8 cellular contexts compared by ENCODE assay signal in genomic region chr22:49052023-49052538, GRCh38.
DNase-seq lines count a peak whose midpoint lies in the region; ATAC-seq, FAIRE-seq and TF ChIP-seq lines count a peak whose summit lies in the region.

No MANE protein-coding gene starts in this region.

- intact Hi-C loops in activated CD4-positive, alpha-beta T cell treated with anti-CD3 and anti-CD28 coated beads for 36 hours (cut with DNase I, micrococcal nuclease) = no loop called here
- intact Hi-C loops in sigmoid colon (cut with DNase I) = no loop called here

- TF ChIP-seq RAD21 in SK-N-SH (IDR thresholded peaks at IDR 0.05; ENCODE audit: low read length) = no peak

- H3K27me3 ChIP-seq in sigmoid colon (peaks cover 0 to 16% (median 0%) of the 10 kb centered on the region in 3 donors), SK-N-SH (ENCODE audit: insufficient read depth) (no peaks in the 10 kb centered on the region; the same call in 1 of the 2 replicates)

- no peak for FAIRE-seq in HTR-8/SVneo (lab: Jason Lieb, UNC)

- CTCF ChIA-PET in activated CD4-positive, alpha-beta T cell treated with anti-CD3 and anti-CD28 coated beads for 36 hours (lab: Charles Lee) = no interaction called here
- CTCF ChIA-PET in SK-N-SH (lab: Yijun Ruan, JAX) = interaction anchor here (1.1 kb wide), 1 partner anchor 10 kb away, joined by 3 read pairs; no protein-coding TSS in a partner anchor

- WGBS in sigmoid colon, 2 donors = 50 to 62% methylated on average over 36 of the region's 36 CpGs
- WGBS in SK-N-SH (ENCODE audit: low lambda C conversion rate) = 31% methylated on average over 26 of the region's 36 CpGs

- peaks cover 3% of the 10 kb centered on the region for H3K27me3 Mint-ChIP-seq in activated CD4-positive, alpha-beta T cell treated with anti-CD3 and anti-CD28 coated beads for 36 hours

- DNase-seq in AG10803 (ENCODE audit: low read depth) (no peak), sigmoid colon (no peak), LoVo (ENCODE audit: low spot score) (no peak), SK-N-SH (no peak), HTR-8/SVneo (ENCODE audit: insufficient read length, low spot score) (no peak)
- peak; percentile 41 for DNase-seq in activated CD4-positive, alpha-beta T cell treated with anti-CD3 and anti-CD28 coated beads for 36 hours

- no peaks in the 10 kb centered on the region for H3K36me3 ChIP-seq in sigmoid colon
- H3K36me3 ChIP-seq in SK-N-SH (replicated peaks in 1 of 2; ENCODE audit: control insufficient read depth in 1 of 2, insufficient read depth in 2 of 2, low read length in 1 of 2) = no peaks in the 10 kb centered on the region

- peak; percentile 71 for ATAC-seq in activated CD4-positive, alpha-beta T cell treated with anti-CD3 and anti-CD28 coated beads for 36 hours
- ATAC-seq in esophagus mucosa (peak; percentile 52), HG02852 (IDR thresholded peaks at IDR 0.05; ENCODE audit: unreplicated experiment) (no peak)

- POLR2A ChIA-PET in activated CD4-positive, alpha-beta T cell treated with anti-CD3 and anti-CD28 coated beads for 36 hours (lab: Charles Lee) = no interaction called here
- POLR2A ChIA-PET in SK-N-SH (lab: Yijun Ruan, JAX) = no interaction called here

- H3K9me2 ChIP-seq in SK-N-SH = no peaks in the 10 kb centered on the region

- no peak overlapping the region for H2AFZ ChIP-seq in SK-N-SH (ENCODE audit: low read depth)

- no peaks in the 10 kb centered on the region for H3K79me2 ChIP-seq in SK-N-SH (ENCODE audit: insufficient read depth)

- H3K4me3 ChIP-seq in AG10803 (ENCODE audit: low read length) (peak overlapping the region; percentile 41), sigmoid colon (peak overlapping the region; percentile 21 to 42 (median 39)), SK-N-SH (ENCODE audit: low read depth in 2 of 2, low read length in 1 of 2) (no peak overlapping the region)

- H3F3A ChIP-seq in SK-N-SH (replicated peaks; ENCODE audit: insufficient read depth) = no peaks in the 10 kb centered on the region

- TF ChIP-seq EP300 in sigmoid colon (IDR thresholded peaks at IDR 0.05) = no peak
- no peak for TF ChIP-seq EP300 in SK-N-SH (IDR thresholded peaks at IDR 0.05; ENCODE audit: borderline replicate concordance in 1 of 2, low read depth in 1 of 2, low read length in 1 of 2)

- H3K27ac Mint-ChIP-seq in activated CD4-positive, alpha-beta T cell treated with anti-CD3 and anti-CD28 coated beads for 36 hours = no peak overlapping the region

- H3K4me1 ChIP-seq in sigmoid colon (no peaks in the 10 kb centered on the region), SK-N-SH (ENCODE audit: control insufficient read depth in 1 of 2, insufficient read depth in 2 of 2, low read depth in 1 of 2, low read length in 1 of 2) (peaks cover 0 to 4% of the 10 kb centered on the region in 2 experiments; a peak in 1 of 4 replicates)

- no peak for TF ChIP-seq POLR2A in sigmoid colon (IDR thresholded peaks at IDR 0.05)

- H3K9me3 Mint-ChIP-seq in activated CD4-positive, alpha-beta T cell treated with anti-CD3 and anti-CD28 coated beads for 36 hours (ENCODE audit: low read depth) = no peaks in the 10 kb centered on the region

- H3K4me1 Mint-ChIP-seq in activated CD4-positive, alpha-beta T cell treated with anti-CD3 and anti-CD28 coated beads for 36 hours = no peaks in the 10 kb centered on the region

- H3K36me3 Mint-ChIP-seq in activated CD4-positive, alpha-beta T cell treated with anti-CD3 and anti-CD28 coated beads for 36 hours (ENCODE audit: low read depth) = no peaks in the 10 kb centered on the region

- no peaks in the 10 kb centered on the region for H4K20me1 ChIP-seq in SK-N-SH (ENCODE audit: insufficient read depth)

- TF ChIP-seq CTCF in AG10803 (conservative IDR thresholded peaks at IDR 0.05; ENCODE audit: low read length) = no peak
- no peak for TF ChIP-seq CTCF in sigmoid colon (IDR thresholded peaks at IDR 0.05)
- TF ChIP-seq CTCF in SK-N-SH (IDR thresholded peaks at IDR 0.05) = no peak

- H3K4me3 Mint-ChIP-seq in activated CD4-positive, alpha-beta T cell treated with anti-CD3 and anti-CD28 coated beads for 36 hours = peak overlapping the region; percentile 58

- H3K9ac ChIP-seq in SK-N-SH = no peak overlapping the region

- H3K9me3 ChIP-seq in sigmoid colon (no peaks in the 10 kb centered on the region), SK-N-SH (no peaks in the 10 kb centered on the region)

- no peak overlapping the region for H3K4me2 ChIP-seq in SK-N-SH

- H3K27ac ChIP-seq in sigmoid colon = no peak overlapping the region
- no peak overlapping the region for H3K27ac ChIP-seq in SK-N-SH (ENCODE audit: low read depth in 2 of 2, low read length in 1 of 2)

TF ChIP-seq in SK-N-SH, 30 proteins besides CTCF, POLR2A, EP300 and RAD21:
- TF ChIP-seq EZH2phosphoT487 (IDR thresholded peaks at IDR 0.05; ENCODE audit: borderline replicate concordance, low read depth) = no peak
- TF ChIP-seq SMC3 (IDR thresholded peaks at IDR 0.05; ENCODE audit: low read depth, low read length) = no peak
- TF ChIP-seq POLR2AphosphoS5 (IDR thresholded peaks at IDR 0.05; ENCODE audit: low read depth, low read length) = no peak
- no peak for TF ChIP-seq TCF12 (IDR thresholded peaks at IDR 0.05)
- no peak for TF ChIP-seq SIN3A (IDR thresholded peaks at IDR 0.05; ENCODE audit: borderline replicate concordance, low read depth, low read length)
- no peak for TF ChIP-seq ZBTB33 (IDR thresholded peaks at IDR 0.05; ENCODE audit: borderline replicate concordance, low read depth)
- no peak for TF ChIP-seq MAX (IDR thresholded peaks at IDR 0.05; ENCODE audit: low read depth)
- no peak for TF ChIP-seq USF1 (IDR thresholded peaks at IDR 0.05; ENCODE audit: borderline replicate concordance, low read depth)
- no peak for TF ChIP-seq ELF1 (IDR thresholded peaks at IDR 0.05)
- no peak for TF ChIP-seq FOXM1 (IDR thresholded peaks at IDR 0.05; ENCODE audit: low read depth)
- TF ChIP-seq TEAD4 (IDR thresholded peaks at IDR 0.05; ENCODE audit: borderline replicate concordance, insufficient read depth) = no peak
- no peak for TF ChIP-seq JUND (IDR thresholded peaks at IDR 0.05)
- no peak for TF ChIP-seq YY1 (IDR thresholded peaks at IDR 0.05; ENCODE audit: low read depth)
- no peak for TF ChIP-seq MEF2A (IDR thresholded peaks at IDR 0.05; ENCODE audit: borderline replicate concordance, low read depth)
- no peak for TF ChIP-seq IRF3 (IDR thresholded peaks at IDR 0.05; ENCODE audit: low read depth, low read length)
- no peak for TF ChIP-seq FOSL2 (IDR thresholded peaks at IDR 0.05; ENCODE audit: borderline replicate concordance, low read depth)
- TF ChIP-seq RXRA (IDR thresholded peaks at IDR 0.05; ENCODE audit: borderline replicate concordance, low read depth) = no peak
- TF ChIP-seq NFIC (IDR thresholded peaks at IDR 0.05; ENCODE audit: borderline replicate concordance) = no peak
- no peak for TF ChIP-seq RFX5 (IDR thresholded peaks at IDR 0.05; ENCODE audit: low read length)
- TF ChIP-seq MXI1 (IDR thresholded peaks at IDR 0.05; ENCODE audit: low read depth, low read length) = no peak

Comparison
In these comparisons a context has a peak if more than half of its experiments do, and no peak if none do; other contexts are left out.
1. H3K4me3 ChIP-seq: peak in AG10803 (single experiment) and sigmoid colon (4 of 4); none in SK-N-SH (0 of 2).